In genomic region chr17:16987001-16987829, GRCh38 we compare ENCODE assay signal across 1 cellular context.
TF ChIP-seq lines count a peak whose summit lies in the region.

No MANE protein-coding gene starts in this region.

TF ChIP-seq in HepG2, 621 proteins besides CTCF, POLR2A, EP300 and RAD21:
- no peak for TF ChIP-seq FOXK1 (CRISPR knock-in tag; IDR thresholded peaks at IDR 0.05; ENCODE audit: borderline replicate concordance, low read depth)
- no peak for TF ChIP-seq ATAD3A (CRISPR knock-in tag; IDR thresholded peaks at IDR 0.05)
- no peak for TF ChIP-seq TBP (CRISPR knock-in tag; IDR thresholded peaks at IDR 0.05)
- no peak for TF ChIP-seq ZZZ3 (CRISPR knock-in tag; IDR thresholded peaks at IDR 0.05; ENCODE audit: borderline replicate concordance)
- TF ChIP-seq ZUFSP (CRISPR knock-in tag; IDR thresholded peaks at IDR 0.05; ENCODE audit: borderline replicate concordance) = no peak
- no peak for TF ChIP-seq PRMT3 (CRISPR knock-in tag; IDR thresholded peaks at IDR 0.05; ENCODE audit: borderline replicate concordance, low read depth)
- no peak for TF ChIP-seq PPARG (CRISPR knock-in tag; conservative IDR thresholded peaks at IDR 0.05)
- TF ChIP-seq THAP11 (CRISPR knock-in tag; IDR thresholded peaks at IDR 0.05) = no peak
- TF ChIP-seq JUND (CRISPR knock-in tag; IDR thresholded peaks at IDR 0.05) = no peak
- TF ChIP-seq FOXP1 (IDR thresholded peaks at IDR 0.05) = no peak
- TF ChIP-seq FOXP1 (CRISPR knock-in tag; IDR thresholded peaks at IDR 0.05) = no peak
- TF ChIP-seq BRF2 (CRISPR knock-in tag; IDR thresholded peaks at IDR 0.05) = no peak
- TF ChIP-seq ZFX (CRISPR knock-in tag; IDR thresholded peaks at IDR 0.05; ENCODE audit: low read depth) = no peak
- TF ChIP-seq ZNF646 (CRISPR knock-in tag; IDR thresholded peaks at IDR 0.05) = no peak
- no peak for TF ChIP-seq PRPF4 (IDR thresholded peaks at IDR 0.05; ENCODE audit: low read depth, low read length, poor library complexity, severe bottlenecking)
- no peak for TF ChIP-seq THAP7 (CRISPR knock-in tag; IDR thresholded peaks at IDR 0.05)
- no peak for TF ChIP-seq SIX4 (CRISPR knock-in tag; IDR thresholded peaks at IDR 0.05)
- no peak for TF ChIP-seq ZNF563 (CRISPR knock-in tag; IDR thresholded peaks at IDR 0.05)
